8 cellular contexts compared by ENCODE assay signal in the genomic region with DNA sequence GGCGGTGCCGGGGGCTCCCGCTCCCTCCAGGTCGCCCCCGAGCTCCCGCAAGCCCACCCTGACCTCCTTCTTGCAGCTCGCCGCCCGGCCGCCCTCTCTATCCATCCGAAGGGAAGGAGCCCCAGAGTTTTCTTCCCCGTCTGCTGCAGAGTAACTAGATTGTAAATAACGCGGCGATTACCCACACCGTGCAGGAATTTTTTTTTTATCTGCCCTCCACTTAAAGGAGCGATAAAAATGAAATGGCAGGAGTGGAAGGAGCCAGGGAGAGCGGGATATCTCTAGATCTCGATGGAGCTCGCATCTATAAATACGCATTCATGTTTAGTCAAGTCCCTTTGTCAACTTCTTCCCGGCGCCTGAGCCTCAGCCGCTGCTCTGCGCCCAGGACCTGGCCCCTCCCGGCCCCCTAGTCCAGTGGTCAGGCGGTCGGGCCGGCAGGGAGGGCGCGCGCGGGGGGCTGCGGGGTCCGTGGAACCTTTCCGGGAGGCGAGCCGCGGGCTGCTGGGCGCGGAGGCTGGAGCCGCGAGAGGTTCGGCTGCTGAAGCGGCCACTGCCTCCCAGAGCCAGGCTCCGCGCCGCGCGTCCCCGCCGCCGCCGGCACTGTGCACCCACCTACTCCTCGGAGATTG.
DNase-seq lines count a peak whose midpoint lies in the region; FAIRE-seq and TF ChIP-seq lines count a peak whose summit lies in the region.

No MANE protein-coding gene starts in this region.

- TF ChIP-seq CTCF in esophagus muscularis mucosa (IDR thresholded peaks at IDR 0.05), result no peak

- H3K4me1 ChIP-seq in esophagus muscularis mucosa (peaks cover 0 to 29% (median 21%) of the 10 kb centered on the region in 4 donors), mucosa of stomach (ENCODE audit: control insufficient read depth, insufficient read depth, low read length) (no peaks in the 10 kb centered on the region)

- H3K4me3 ChIP-seq in esophagus muscularis mucosa (peak overlapping the region; percentile 68 to 85 (median 78)), mucosa of stomach (ENCODE audit: low read length) (no peak overlapping the region)

- H3K9me3 ChIP-seq in esophagus muscularis mucosa, result no peaks in the 10 kb centered on the region
- no peaks in the 10 kb centered on the region for H3K9me3 ChIP-seq in mucosa of stomach (ENCODE audit: control insufficient read depth, low read length)

- no peak for TF ChIP-seq POLR2A in esophagus muscularis mucosa (IDR thresholded peaks at IDR 0.05; ENCODE audit: low read depth)

- no peak for TF ChIP-seq EP300 in esophagus muscularis mucosa (IDR thresholded peaks at IDR 0.05)

- 0% methylated on average over 19 of the region's 55 CpGs for WGBS in esophagus muscularis mucosa

- intact Hi-C loops in esophagus muscularis mucosa (cut with DNase I), result no loop called here

- H3K36me3 ChIP-seq in esophagus muscularis mucosa, result no peaks in the 10 kb centered on the region
- no peaks in the 10 kb centered on the region for H3K36me3 ChIP-seq in mucosa of stomach (ENCODE audit: control insufficient read depth, insufficient read depth, low read length)

- DNase-seq in AG08396 (ENCODE audit: low spot score), result peak; percentile 65
- DNase-seq in GM19238 (ENCODE audit: insufficient read length, low spot score), result peak; percentile 7
- DNase-seq in SK-N-DZ (ENCODE audit: low spot score), result peak; percentile 83
- no peak for DNase-seq in esophagus muscularis mucosa (ENCODE audit: extremely low spot score)
- peak; percentile 67 for DNase-seq in urothelium cell line (ENCODE audit: low spot score)
- no peak for DNase-seq in UCSD-AML1 (lab: John Stamatoyannopoulos, UW; ENCODE audit: unreplicated experiment)
- DNase-seq in RKO (ENCODE audit: low spot score), result no peak

- H3K9ac ChIP-seq in mucosa of stomach (ENCODE audit: low read length), result peak overlapping the region; percentile 28

- H3K27me3 ChIP-seq in esophagus muscularis mucosa (peaks cover 0 to 28% (median 3%) of the 10 kb centered on the region in 4 donors), mucosa of stomach (ENCODE audit: control insufficient read depth, insufficient read depth, low read length) (peaks cover 36% of the 10 kb centered on the region)

- no peak for FAIRE-seq in urothelium cell line (lab: Jason Lieb, UNC)

- H3K27ac ChIP-seq in esophagus muscularis mucosa (replicated peaks in 1 of 4), result peak overlapping the region; percentile 75 to 84 (median 80)

Comparison
In these comparisons a context has a peak if more than half of its experiments do, and no peak if none do; other contexts are left out.
1. DNase-seq: peak in AG08396 (single experiment), GM19238 (single experiment), SK-N-DZ (single experiment) and urothelium cell line (single experiment); none in esophagus muscularis mucosa (single experiment), UCSD-AML1 (single experiment) and RKO (single experiment).